Comparison of ENCODE assay signal across 8 cellular contexts in genomic region chr6:53734473-53735299, GRCh38.
A peak's percentile ranks its signal among the peaks of the same experiment; 100 is the strongest.
DNase-seq lines count a peak whose midpoint lies in the region; ATAC-seq and TF ChIP-seq lines count a peak whose summit lies in the region.

No MANE protein-coding gene starts in this region.

- POLR2A ChIA-PET in MCF 10A (lab: Yijun Ruan, JAX) = interaction anchor here (0.6 to 5.4 kb wide), 17 partner anchors 9 to 556 kb away, joined by 3 to 174 read pairs (median 4); partner anchors contain the start of gene LRRC1

- H3K27ac Mint-ChIP-seq in MCF 10A (ENCODE audit: low read depth, unreplicated experiment) = peak overlapping the region; percentile 83

- no peaks in the 10 kb centered on the region for H3K27me3 ChIP-seq in breast epithelium
- no peaks in the 10 kb centered on the region for H3K27me3 ChIP-seq in esophagus squamous epithelium

- CTCF ChIA-PET in MCF 10A (lab: Yijun Ruan, JAX) = interaction anchor here (0.5 to 2.7 kb wide), 29 partner anchors 9 to 1223 kb away, joined by 3 to 33 read pairs (median 4); partner anchors contain the start of gene LRRC1

- TF ChIP-seq CTCF in MCF 10A (IDR thresholded peaks at IDR 0.05; ENCODE audit: unreplicated experiment) (peak; percentile 35), breast epithelium (IDR thresholded peaks at IDR 0.05) (no peak), esophagus squamous epithelium (IDR thresholded peaks at IDR 0.05) (peak in 4 of 6 experiments; percentile 10 to 42 (median 21)), retinal pigment epithelial cell (conservative IDR thresholded peaks at IDR 0.05; ENCODE audit: low read depth, low read length) (peak; percentile 67)

- peak; percentile 84 for ATAC-seq in SK-N-SH treated with all-trans-retinoic acid at 6 μM for 48 hours
- ATAC-seq in HG03025 (IDR thresholded peaks at IDR 0.05; ENCODE audit: low FRiP score, unreplicated experiment) = no peak

- H3K4me3 ChIP-seq in breast epithelium (no peak overlapping the region), esophagus squamous epithelium (no peak overlapping the region), retinal pigment epithelial cell (ENCODE audit: low read length) (no peak overlapping the region)

- no peaks in the 10 kb centered on the region for H3K27me3 Mint-ChIP-seq in MCF 10A (ENCODE audit: insufficient read depth, unreplicated experiment)

- H3K36me3 Mint-ChIP-seq in MCF 10A (ENCODE audit: insufficient read depth, unreplicated experiment) = no peaks in the 10 kb centered on the region

- H3K36me3 ChIP-seq in breast epithelium (no peaks in the 10 kb centered on the region), esophagus squamous epithelium (no peaks in the 10 kb centered on the region)

- H3K27ac ChIP-seq in breast epithelium (no peak overlapping the region), esophagus squamous epithelium (peak overlapping the region; percentile 3 to 76 (median 55))

- intact Hi-C loops in MCF 10A (cut with micrococcal nuclease) = loop anchor here (2.0 to 5.0 kb wide), 2 partner anchors 60 to 223 kb away; partner anchors contain the start of gene LRRC1
- intact Hi-C loops in breast epithelium (cut with DNase I; ENCODE audit: low total_unique reads) = no loop called here
- intact Hi-C loops in esophagus squamous epithelium (cut with DNase I) = loop anchor here (10.0 kb wide), 2 partner anchors 60 to 220 kb away; partner anchors contain the start of gene LRRC1

- TF ChIP-seq POLR2A in breast epithelium (IDR thresholded peaks at IDR 0.05) (no peak), esophagus squamous epithelium (IDR thresholded peaks at IDR 0.05) (no peak)

- H3K4me1 Mint-ChIP-seq in MCF 10A (ENCODE audit: insufficient read depth, unreplicated experiment) = peaks cover 36% of the 10 kb centered on the region

- H3K4me3 Mint-ChIP-seq in MCF 10A (ENCODE audit: unreplicated experiment) = peak overlapping the region; percentile 44

- DNase-seq in MCF 10A (ENCODE audit: unreplicated experiment) (peak; percentile 92), breast epithelium (ENCODE audit: low spot score in 2 of 2) (no peak), HT-29 (ENCODE audit: low spot score) (peak; percentile 91), esophagus squamous epithelium (lab: John Stamatoyannopoulos, UW) (no peak), retinal pigment epithelial cell (ENCODE audit: low read depth) (peak; percentile 81), GM19240 (ENCODE audit: insufficient read length, low spot score) (no peak)

- no peaks in the 10 kb centered on the region for H3K4me1 ChIP-seq in breast epithelium
- H3K4me1 ChIP-seq in esophagus squamous epithelium = peaks cover 0 to 45% (median 8%) of the 10 kb centered on the region in 3 donors

- WGBS in esophagus squamous epithelium, 2 donors = 40 to 50% methylated on average over 13 of the region's 13 CpGs

- BruUV-seq in MCF 10A (replicated peaks; lab: Mats Ljungman, UMichigan) = TSS peak; percentile 97

- H3K9me3 ChIP-seq in breast epithelium (no peaks in the 10 kb centered on the region), esophagus squamous epithelium (no peaks in the 10 kb centered on the region)

- no peaks in the 10 kb centered on the region for H3K9me3 Mint-ChIP-seq in MCF 10A (ENCODE audit: unreplicated experiment)

TF ChIP-seq in SK-N-SH treated with all-trans-retinoic acid at 6 μM for 48 hours, 23 proteins besides CTCF, POLR2A, EP300 and RAD21:
- TF ChIP-seq ARNTL (CRISPR knock-in tag; IDR thresholded peaks at IDR 0.05; ENCODE audit: borderline replicate concordance, low read depth) = no peak
- 0 out of 2 replicates have a peak, but pooled peaks have one; percentile 47 for TF ChIP-seq ISL1 (CRISPR knock-in tag; IDR thresholded peaks at IDR 0.05)

Comparison
In these comparisons a context has a peak if more than half of its experiments do, and no peak if none do; other contexts are left out.
1. DNase-seq: peak in MCF 10A (single experiment), HT-29 (single experiment) and retinal pigment epithelial cell (single experiment); none in breast epithelium (0 of 2), esophagus squamous epithelium (single experiment) and GM19240 (single experiment).
2. CTCF ChIP-seq: peak in MCF 10A (single experiment), esophagus squamous epithelium (4 of 6) and retinal pigment epithelial cell (single experiment); none in breast epithelium (0 of 3).
3. H3K27ac ChIP-seq: peak in esophagus squamous epithelium (4 of 4); none in breast epithelium (0 of 2).